8 cellular contexts compared by ENCODE assay signal in the genomic region with DNA sequence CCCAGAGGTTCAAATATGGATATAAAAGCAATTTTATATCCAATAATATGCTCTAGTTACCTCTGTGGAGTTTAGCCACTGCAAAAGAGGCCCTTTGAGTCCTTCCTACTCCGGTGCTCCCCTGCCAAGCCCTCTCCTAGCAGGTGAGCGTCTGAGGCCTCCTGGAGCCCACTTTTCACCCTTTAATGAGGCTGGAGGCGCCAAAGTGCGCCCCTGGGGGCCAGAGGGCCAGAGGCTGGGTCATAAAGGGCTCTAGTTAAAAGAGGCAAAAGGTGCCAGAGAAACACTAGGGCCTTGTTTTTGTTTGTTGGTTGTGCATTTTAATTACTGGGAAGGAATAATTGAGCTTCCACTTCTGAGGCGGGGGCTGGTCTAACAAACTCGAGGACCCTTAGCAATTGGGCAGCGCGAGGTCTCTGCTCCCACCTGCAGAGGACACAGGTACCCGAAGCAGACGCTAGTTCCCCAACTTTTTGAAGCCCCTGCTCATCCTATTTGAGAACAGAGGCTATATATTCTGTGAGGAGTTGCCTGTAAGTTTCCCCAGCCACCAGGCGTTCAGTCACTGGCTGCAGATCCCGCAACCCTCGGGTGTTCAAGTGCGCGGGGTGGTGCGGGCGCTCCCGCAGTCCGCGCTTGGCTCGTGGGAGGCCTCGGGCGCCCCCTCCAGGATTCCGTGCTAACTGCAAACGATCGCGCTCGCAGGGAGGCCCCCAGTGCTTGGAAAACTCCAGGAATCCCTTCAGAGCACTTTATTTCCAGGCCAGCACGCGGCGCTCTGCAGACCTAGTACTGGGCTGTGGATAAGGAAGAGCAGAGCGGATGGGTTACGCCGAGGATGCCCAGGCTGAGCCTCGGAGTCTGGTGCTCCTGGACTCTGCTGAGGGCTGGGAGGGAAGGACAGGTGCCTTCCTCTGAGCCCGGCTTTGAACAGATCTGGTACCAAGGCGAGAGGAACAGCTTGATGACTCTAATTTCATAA. TPM values are rescaled to one million over a fixed set of nuclear protein-coding genes. Genes with fewer than 3 reads are reported as not detected.
A peak's percentile ranks its signal among the peaks of the same experiment; 100 is the strongest.
DNase-seq lines count a peak whose midpoint lies in the region; ATAC-seq and TF ChIP-seq lines count a peak whose summit lies in the region.

No MANE protein-coding gene starts in this region.

- H3K27me3 Mint-ChIP-seq in activated T-helper 1 cell treated with anti-CD3 and anti-CD28 coated beads, Interleukin-12 subunit alpha, Interleukin-12 subunit beta, Interleukin-2, Interleukin-4 antibody, amounts not matched to agents 30 ng/mL and 10 ng/mL and 1 ng/mL, durations not matched to agents 14 hours and 24 hours and 36 hours (ENCODE audit: insufficient read depth): peaks cover 46% of the 10 kb centered on the region

- H3K27ac Mint-ChIP-seq in activated T-helper 1 cell treated with anti-CD3 and anti-CD28 coated beads, Interleukin-12 subunit alpha, Interleukin-12 subunit beta, Interleukin-2, Interleukin-4 antibody, amounts not matched to agents 30 ng/mL and 10 ng/mL and 1 ng/mL, durations not matched to agents 14 hours and 24 hours and 36 hours: no peak overlapping the region

- H3K4me1 ChIP-seq in BE2C: no peaks in the 10 kb centered on the region

- DNase-seq in BE2C: peak; percentile 91
- peak; percentile 87 for DNase-seq in NCI-H2171 treated with DMSO at 0.1 percent for 48 hours (lab: John Stamatoyannopoulos, UW)
- peak; percentile 16 for DNase-seq in activated T-helper 1 cell treated with anti-CD3 and anti-CD28 coated beads, Interleukin-12 subunit alpha, Interleukin-12 subunit beta, Interleukin-2, Interleukin-4 antibody, amounts not matched to agents 30 ng/mL and 10 ng/mL and 1 ng/mL, durations not matched to agents 14 hours and 24 hours and 36 hours (ENCODE audit: low spot score)
- DNase-seq in globus pallidus (ENCODE audit: low spot score): peak; percentile 58
- DNase-seq in omental fat pad (ENCODE audit: low spot score): peak; percentile 46
- DNase-seq in OCI-M2 (lab: John Stamatoyannopoulos, UW; ENCODE audit: unreplicated experiment): no peak

- ATAC-seq in GM18867 (IDR thresholded peaks at IDR 0.05; ENCODE audit: unreplicated experiment): peak; percentile 72
- peak; percentile 75 for ATAC-seq in HG03039 (IDR thresholded peaks at IDR 0.05; ENCODE audit: unreplicated experiment)
- ATAC-seq in omental fat pad (ENCODE audit: low FRiP score): peak; percentile 87

- peak overlapping the region; percentile 50 for H3K4me3 ChIP-seq in BE2C (ENCODE audit: low read depth, low read length)

- no peaks in the 10 kb centered on the region for H3K9me3 Mint-ChIP-seq in activated T-helper 1 cell treated with anti-CD3 and anti-CD28 coated beads, Interleukin-12 subunit alpha, Interleukin-12 subunit beta, Interleukin-2, Interleukin-4 antibody, amounts not matched to agents 30 ng/mL and 10 ng/mL and 1 ng/mL, durations not matched to agents 14 hours and 24 hours and 36 hours

- H3K36me3 ChIP-seq in BE2C: no peaks in the 10 kb centered on the region

- peak; percentile 93 for TF ChIP-seq CTCF in BE2C (IDR thresholded peaks at IDR 0.05; ENCODE audit: low read depth, low read length)
- TF ChIP-seq CTCF in omental fat pad (IDR thresholded peaks at IDR 0.05): peak in 1 of 3 donors; percentile 26

- no peaks in the 10 kb centered on the region for H3K36me3 Mint-ChIP-seq in activated T-helper 1 cell treated with anti-CD3 and anti-CD28 coated beads, Interleukin-12 subunit alpha, Interleukin-12 subunit beta, Interleukin-2, Interleukin-4 antibody, amounts not matched to agents 30 ng/mL and 10 ng/mL and 1 ng/mL, durations not matched to agents 14 hours and 24 hours and 36 hours (ENCODE audit: low read depth)

- H3K4me3 Mint-ChIP-seq in activated T-helper 1 cell treated with anti-CD3 and anti-CD28 coated beads, Interleukin-12 subunit alpha, Interleukin-12 subunit beta, Interleukin-2, Interleukin-4 antibody, amounts not matched to agents 30 ng/mL and 10 ng/mL and 1 ng/mL, durations not matched to agents 14 hours and 24 hours and 36 hours: peak overlapping the region; percentile 2

- no peaks in the 10 kb centered on the region; the same call in 1 of the 2 replicates for H3K27me3 ChIP-seq in BE2C

- H3K9me3 ChIP-seq in BE2C: no peaks in the 10 kb centered on the region

- peaks cover 6% of the 10 kb centered on the region for H3K4me1 Mint-ChIP-seq in activated T-helper 1 cell treated with anti-CD3 and anti-CD28 coated beads, Interleukin-12 subunit alpha, Interleukin-12 subunit beta, Interleukin-2, Interleukin-4 antibody, amounts not matched to agents 30 ng/mL and 10 ng/mL and 1 ng/mL, durations not matched to agents 14 hours and 24 hours and 36 hours (ENCODE audit: low read depth)

- intact Hi-C loops in activated T-helper 1 cell treated with anti-CD3 and anti-CD28 coated beads, Interleukin-12 subunit alpha, Interleukin-12 subunit beta, Interleukin-2, Interleukin-4 antibody, amounts not matched to agents 30 ng/mL and 10 ng/mL and 1 ng/mL, durations not matched to agents 14 hours and 24 hours and 36 hours (cut with micrococcal nuclease): loop anchor here (1.0 to 2.0 kb wide), 3 partner anchors 77 to 184 kb away; partner anchors contain the start of gene SMC6

RNA-seq across cellular contexts. Expression of gene MSGN1, which starts 14.1 kb away (rescaled TPM):
- not detected for polyA plus RNA-seq in BE2C (2012; ENCODE audit: insufficient read depth, insufficient read length, low read depth)
- total RNA-seq in activated T-helper 1 cell treated with anti-CD3 and anti-CD28 coated beads, Interleukin-12 subunit alpha, Interleukin-12 subunit beta, Interleukin-2, Interleukin-4 antibody, amounts not matched to agents 30 ng/mL and 10 ng/mL and 1 ng/mL, durations not matched to agents 14 hours and 24 hours and 36 hours: not detected in 2 replicates
- not detected for total RNA-seq in omental fat pad

RNA-seq across cellular contexts. Expression of gene KCNS3, which starts 48.1 kb away (rescaled TPM):
- polyA plus RNA-seq in BE2C (2012; ENCODE audit: insufficient read depth, insufficient read length, low read depth): not detected
- 0.07 TPM in 1 of 2 replicates, not detected in the other for total RNA-seq in activated T-helper 1 cell treated with anti-CD3 and anti-CD28 coated beads, Interleukin-12 subunit alpha, Interleukin-12 subunit beta, Interleukin-2, Interleukin-4 antibody, amounts not matched to agents 30 ng/mL and 10 ng/mL and 1 ng/mL, durations not matched to agents 14 hours and 24 hours and 36 hours
- total RNA-seq in omental fat pad: 10 to 100 TPM in 2 of 4 donors, 1 to 10 TPM in 2; 4.8 to 17.8 (median 9.5) TPM
